21 cellular contexts compared by ENCODE assay signal in genomic region chr4:28557755-28558154, GRCh38.
DNase-seq lines count a peak whose midpoint lies in the region; ATAC-seq and TF ChIP-seq lines count a peak whose summit lies in the region.
"Had no signal": no experiment of that assay in that cellular context is flagged by ENCODE, and none has a peak within 500 bp of the region (broad histone marks: within the 10 kb centered on the region; RNA-seq: fewer than 3 reads in every experiment).

No MANE protein-coding gene starts in this region.

- CTCF ChIA-PET in SK-N-SH (lab: Yijun Ruan, JAX): no interaction called here

- WGBS in SK-N-SH (ENCODE audit: low lambda C conversion rate): 5% methylated on average over 2 of the region's 2 CpGs

- H4K20me1 ChIP-seq in SK-N-SH (ENCODE audit: insufficient read depth): no peaks in the 10 kb centered on the region

- no peaks in the 10 kb centered on the region for H3K9me3 ChIP-seq in SK-N-SH
- H3K9me3 ChIP-seq: A549, heart left ventricle, neutrophil, tibial nerve had no signal

- peak overlapping the region; percentile 77; the same call in 1 of the 2 replicates for H2AFZ ChIP-seq in SK-N-SH (ENCODE audit: low read depth)

- H3K4me1 ChIP-seq in SK-N-SH (ENCODE audit: control insufficient read depth in 1 of 2, insufficient read depth in 2 of 2, low read depth in 1 of 2, low read length in 1 of 2): no peaks in the 10 kb centered on the region
- H3K4me1 ChIP-seq: A549, heart left ventricle, tibial nerve had no signal

- TF ChIP-seq EP300 in SK-N-SH (IDR thresholded peaks at IDR 0.05; ENCODE audit: borderline replicate concordance in 1 of 2, low read depth in 1 of 2, low read length in 1 of 2): no peak

- H3K79me2 ChIP-seq in SK-N-SH (ENCODE audit: insufficient read depth): no peaks in the 10 kb centered on the region

- H3K27ac ChIP-seq in SK-N-SH (ENCODE audit: low read depth in 2 of 2, low read length in 1 of 2): no peak overlapping the region
- H3K27ac ChIP-seq: A549, heart left ventricle, neutrophil, tibial nerve had no signal

- DNase-seq in SK-N-SH (no peak), RPMI7951 (ENCODE audit: low read depth) (peak; percentile 26), fibroblast of mammary gland (ENCODE audit: low read depth) (peak; percentile 88)
- no peak for DNase-seq in activated T-cell treated with anti-CD3 and anti-CD28 coated beads, Interleukin-2, amount 50 U/mL, for 4 hours
- DNase-seq: activated CD4-positive, alpha-beta T cell treated with anti-CD3 and anti-CD28 coated beads for 36 hours; activated CD8-positive, alpha-beta memory T cell treated with anti-CD3 and anti-CD28 coated beads, Interleukin-2, amount 50 U/mL, for 48 hours; cerebellar nuclear complex; heart left ventricle; kidney glomerular epithelial cell; NCI-H82 had no signal

- no peaks in the 10 kb centered on the region for H3K36me3 ChIP-seq in SK-N-SH (replicated peaks in 1 of 2; ENCODE audit: control insufficient read depth in 1 of 2, insufficient read depth in 2 of 2, low read length in 1 of 2)
- H3K36me3 ChIP-seq: heart left ventricle, neutrophil, tibial nerve had no signal

- POLR2A ChIA-PET in SK-N-SH (lab: Yijun Ruan, JAX): no interaction called here

- H3K9ac ChIP-seq in SK-N-SH: no peak overlapping the region

- H3K4me3 ChIP-seq in SK-N-SH (ENCODE audit: low read depth in 2 of 2, low read length in 1 of 2) (no peak overlapping the region), fibroblast of mammary gland (ENCODE audit: control insufficient read depth, low read depth, low read length) (no peak overlapping the region)
- H3K4me3 ChIP-seq: A549, heart left ventricle, tibial nerve had no signal

- H3K4me1 Mint-ChIP-seq in activated T-cell treated with anti-CD3 and anti-CD28 coated beads, Interleukin-2, amount 50 U/mL, for 4 hours (ENCODE audit: low read depth): no peaks in the 10 kb centered on the region
- H3K4me1 Mint-ChIP-seq: activated CD4-positive, alpha-beta T cell treated with anti-CD3 and anti-CD28 coated beads for 36 hours; mesothelial cell of epicardium had no signal

- H3K27me3 ChIP-seq in SK-N-SH (ENCODE audit: insufficient read depth): no peaks in the 10 kb centered on the region
- H3K27me3 ChIP-seq: heart left ventricle, neutrophil, tibial nerve had no signal

- no peak overlapping the region for H3K4me2 ChIP-seq in SK-N-SH
- H3K4me2 ChIP-seq: A549 had no signal

- no peak for TF ChIP-seq RAD21 in SK-N-SH (IDR thresholded peaks at IDR 0.05; ENCODE audit: low read length)

- no peaks in the 10 kb centered on the region for H3K9me2 ChIP-seq in SK-N-SH

- peaks cover 13% of the 10 kb centered on the region for H3K9me3 Mint-ChIP-seq in activated T-cell treated with anti-CD3 and anti-CD28 coated beads, Interleukin-2, amount 50 U/mL, for 4 hours

- H3K4me3 Mint-ChIP-seq in activated T-cell treated with anti-CD3 and anti-CD28 coated beads, Interleukin-2, amount 50 U/mL, for 4 hours: no peak overlapping the region
- H3K4me3 Mint-ChIP-seq: activated CD4-positive, alpha-beta T cell treated with anti-CD3 and anti-CD28 coated beads for 36 hours; activated naive CD8-positive, alpha-beta T cell; mesothelial cell of epicardium had no signal

- TF ChIP-seq CTCF in SK-N-SH (IDR thresholded peaks at IDR 0.05): no peak
- no peak for TF ChIP-seq CTCF in fibroblast of mammary gland (conservative IDR thresholded peaks at IDR 0.05; ENCODE audit: control insufficient read depth, insufficient read depth, low read depth, low read length)

- ATAC-seq in SK-N-SH treated with all-trans-retinoic acid at 6 μM for 48 hours (no peak), GM19023 (IDR thresholded peaks at IDR 0.05; ENCODE audit: unreplicated experiment) (no peak), HG03460 (IDR thresholded peaks at IDR 0.05; ENCODE audit: unreplicated experiment) (no peak)
- ATAC-seq in activated CD4-positive, CD25-positive, alpha-beta regulatory T cell treated with anti-CD3 and anti-CD28 coated beads, Interleukin-2, amount 50 U/mL, for 24 hours: no peak
- no peak for ATAC-seq in activated T-cell treated with anti-CD3 and anti-CD28 coated beads, Interleukin-2, amount 50 U/mL, for 4 hours
- ATAC-seq: A549; activated CD4-positive, alpha-beta T cell treated with anti-CD3 and anti-CD28 coated beads for 36 hours; HCT116; heart left ventricle; sciatic nerve had no signal

- H3K27me3 Mint-ChIP-seq in activated T-cell treated with anti-CD3 and anti-CD28 coated beads, Interleukin-2, amount 50 U/mL, for 4 hours (ENCODE audit: low read depth): no peaks in the 10 kb centered on the region
- H3K27me3 Mint-ChIP-seq: activated CD4-positive, alpha-beta T cell treated with anti-CD3 and anti-CD28 coated beads for 36 hours; activated naive CD8-positive, alpha-beta T cell had no signal

- no peaks in the 10 kb centered on the region for H3K36me3 Mint-ChIP-seq in activated T-cell treated with anti-CD3 and anti-CD28 coated beads, Interleukin-2, amount 50 U/mL, for 4 hours (ENCODE audit: insufficient read depth)
- H3K36me3 Mint-ChIP-seq: activated naive CD8-positive, alpha-beta T cell; mesothelial cell of epicardium had no signal

- H3F3A ChIP-seq in SK-N-SH (replicated peaks; ENCODE audit: insufficient read depth): peaks cover 4% of the 10 kb centered on the region

TF ChIP-seq in SK-N-SH, 30 proteins besides CTCF, POLR2A, EP300 and RAD21 (continues in another document):
- TF ChIP-seq RFX5 (IDR thresholded peaks at IDR 0.05; ENCODE audit: low read length) (no peak), POLR2AphosphoS5 (IDR thresholded peaks at IDR 0.05; ENCODE audit: low read depth, low read length) (no peak), PBX3 (IDR thresholded peaks at IDR 0.05) (no peak), RXRA (IDR thresholded peaks at IDR 0.05; ENCODE audit: borderline replicate concordance, low read depth) (no peak), ELF1 (IDR thresholded peaks at IDR 0.05) (no peak), MAX (IDR thresholded peaks at IDR 0.05; ENCODE audit: low read depth) (no peak), CHD2 (IDR thresholded peaks at IDR 0.05; ENCODE audit: low read length, partially characterized antibody) (no peak), GATA2 (CRISPR knock-in tag; IDR thresholded peaks at IDR 0.05) (no peak), FOXM1 (IDR thresholded peaks at IDR 0.05; ENCODE audit: low read depth) (no peak), SMC3 (IDR thresholded peaks at IDR 0.05; ENCODE audit: low read depth, low read length) (no peak), JUND (IDR thresholded peaks at IDR 0.05) (no peak), MXI1 (IDR thresholded peaks at IDR 0.05; ENCODE audit: low read depth, low read length) (no peak), NRF1 (IDR thresholded peaks at IDR 0.05; ENCODE audit: low read depth, low read length) (no peak), RCOR1 (IDR thresholded peaks at IDR 0.05; ENCODE audit: low read length) (no peak)

TF ChIP-seq in SK-N-SH treated with all-trans-retinoic acid at 6 μM for 48 hours, 23 proteins besides CTCF, POLR2A, EP300 and RAD21:
- no peak for TF ChIP-seq ZFP3 (CRISPR knock-in tag; IDR thresholded peaks at IDR 0.05)
- no peak for TF ChIP-seq TOX (CRISPR knock-in tag; IDR thresholded peaks at IDR 0.05; ENCODE audit: borderline replicate concordance)
- TF ChIP-seq BACH2 (CRISPR knock-in tag; IDR thresholded peaks at IDR 0.05; ENCODE audit: borderline replicate concordance): no peak
- no peak for TF ChIP-seq ARNTL (CRISPR knock-in tag; IDR thresholded peaks at IDR 0.05; ENCODE audit: borderline replicate concordance, low read depth)
- no peak for TF ChIP-seq SNAI2 (CRISPR knock-in tag; IDR thresholded peaks at IDR 0.05)
- TF ChIP-seq CSDC2 (CRISPR knock-in tag; IDR thresholded peaks at IDR 0.05): no peak
- no peak for TF ChIP-seq RARB (CRISPR knock-in tag; IDR thresholded peaks at IDR 0.05)
- no peak for TF ChIP-seq CREB5 (CRISPR knock-in tag; IDR thresholded peaks at IDR 0.05; ENCODE audit: low read depth)
- no peak for TF ChIP-seq ESRRG (CRISPR knock-in tag; IDR thresholded peaks at IDR 0.05)
- no peak for TF ChIP-seq PATZ1 (CRISPR knock-in tag; IDR thresholded peaks at IDR 0.05; ENCODE audit: borderline replicate concordance)
- no peak for TF ChIP-seq ZC3H10 (CRISPR knock-in tag; IDR thresholded peaks at IDR 0.05)
- TF ChIP-seq ZNF8 (CRISPR knock-in tag; IDR thresholded peaks at IDR 0.05): no peak
- no peak for TF ChIP-seq ZFP30 (CRISPR knock-in tag; IDR thresholded peaks at IDR 0.05)
- TF ChIP-seq ZNF565 (CRISPR knock-in tag; conservative IDR thresholded peaks at IDR 0.05; ENCODE audit: low read depth): no peak
- no peak for TF ChIP-seq PPARA (CRISPR knock-in tag; IDR thresholded peaks at IDR 0.05; ENCODE audit: borderline replicate concordance)

Comparison
In these comparisons a context has a peak if more than half of its experiments do, and no peak if none do; other contexts are left out.
1. DNase-seq: peak in RPMI7951 (single experiment) and fibroblast of mammary gland (single experiment); none in SK-N-SH (single experiment) and activated T-cell treated with anti-CD3 and anti-CD28 coated beads, Interleukin-2, amount 50 U/mL, for 4 hours (single experiment).